In the genomic region with DNA sequence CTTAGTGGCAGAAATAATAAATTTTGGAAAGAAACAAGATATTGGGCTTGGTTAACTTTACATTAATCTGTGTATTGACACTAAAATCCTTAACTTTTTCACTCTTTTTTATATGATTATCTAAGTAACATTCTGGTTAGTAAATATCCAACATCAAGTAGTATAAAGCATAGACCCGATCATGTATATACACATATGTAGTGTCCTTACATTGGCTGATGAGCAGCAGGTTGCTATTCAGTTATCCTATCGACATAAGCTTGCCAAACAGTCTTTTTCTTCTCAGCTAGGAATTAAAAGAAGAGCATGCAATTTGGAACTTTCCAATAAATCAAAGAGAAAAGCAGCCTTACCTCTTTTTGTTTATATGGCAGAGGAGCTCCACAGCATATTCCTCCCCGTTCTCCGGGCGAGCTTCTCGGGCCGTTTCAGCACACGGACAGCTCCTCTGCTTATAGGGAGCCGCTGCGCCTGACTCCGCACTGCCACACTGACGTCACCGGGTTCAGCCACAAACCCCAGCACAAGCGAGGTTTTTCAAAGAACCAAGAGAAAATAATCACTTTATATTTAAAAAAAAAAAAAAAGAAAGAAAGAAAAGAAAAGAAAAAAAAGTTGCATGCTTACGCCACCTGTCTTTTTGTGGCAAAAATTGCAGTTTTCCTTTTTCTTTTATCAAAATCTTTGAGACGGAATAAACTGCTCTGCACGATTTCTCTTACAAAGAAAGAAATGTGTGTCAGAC, we compare ENCODE assay signal across 8 cellular contexts. TPM values are rescaled to one million over a fixed set of nuclear protein-coding genes. Genes with fewer than 3 reads are reported as not detected.
A peak's percentile ranks its signal among the peaks of the same experiment; 100 is the strongest.
DNase-seq lines count a peak whose midpoint lies in the region; ATAC-seq and TF ChIP-seq lines count a peak whose summit lies in the region.

A gene with protein sequence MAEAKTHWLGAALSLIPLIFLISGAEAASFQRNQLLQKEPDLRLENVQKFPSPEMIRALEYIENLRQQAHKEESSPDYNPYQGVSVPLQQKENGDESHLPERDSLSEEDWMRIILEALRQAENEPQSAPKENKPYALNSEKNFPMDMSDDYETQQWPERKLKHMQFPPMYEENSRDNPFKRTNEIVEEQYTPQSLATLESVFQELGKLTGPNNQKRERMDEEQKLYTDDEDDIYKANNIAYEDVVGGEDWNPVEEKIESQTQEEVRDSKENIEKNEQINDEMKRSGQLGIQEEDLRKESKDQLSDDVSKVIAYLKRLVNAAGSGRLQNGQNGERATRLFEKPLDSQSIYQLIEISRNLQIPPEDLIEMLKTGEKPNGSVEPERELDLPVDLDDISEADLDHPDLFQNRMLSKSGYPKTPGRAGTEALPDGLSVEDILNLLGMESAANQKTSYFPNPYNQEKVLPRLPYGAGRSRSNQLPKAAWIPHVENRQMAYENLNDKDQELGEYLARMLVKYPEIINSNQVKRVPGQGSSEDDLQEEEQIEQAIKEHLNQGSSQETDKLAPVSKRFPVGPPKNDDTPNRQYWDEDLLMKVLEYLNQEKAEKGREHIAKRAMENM (minus strand): TSS at position 430 of the 745 bp plus-strand sequence. CDS start 3,079 bp downstream, outside the sequence.

- H3K27ac ChIP-seq in ACC112 (ENCODE audit: low read depth, low read length), result no peak within 1 kb of the TSS
- peak within 1 kb of the TSS; percentile 64 for H3K27ac ChIP-seq in neural cell (ENCODE audit: low read length)
- no peak within 1 kb of the TSS for H3K27ac ChIP-seq in upper lobe of left lung

- H3K27me3 ChIP-seq in ACC112 (ENCODE audit: insufficient read depth, low read length) (no peaks in the 10 kb centered on the region), neural cell (ENCODE audit: insufficient read depth, low read depth, low read length) (no peaks in the 10 kb centered on the region), upper lobe of left lung (no peaks in the 10 kb centered on the region)

- DNase-seq in NCI-H2196 (lab: John Stamatoyannopoulos, UW; ENCODE audit: unreplicated experiment) (peak; percentile 73), fibroblast of peridontal ligament (ENCODE audit: extremely low read depth) (peak; percentile 96), upper lobe of left lung (peak; percentile 63 to 64)
- DNase-seq in activated CD4-positive, alpha-beta T cell treated with anti-CD3 and anti-CD28 coated beads, Interleukin-2, amount 50 U/mL, for 48 hours, result peak; percentile 29 to 40

- H3K4me3 ChIP-seq in ACC112 (ENCODE audit: low read depth, low read length) (peak within 1 kb of the TSS; percentile 27; the same call in 1 of the 2 replicates), neural cell (ENCODE audit: low read length) (peak within 1 kb of the TSS; percentile 65), upper lobe of left lung (no peak within 1 kb of the TSS)

- peak; percentile 92 for ATAC-seq in GM18502 (IDR thresholded peaks at IDR 0.05; ENCODE audit: poor library complexity, unreplicated experiment)
- peak; percentile 94 for ATAC-seq in HG02981 (IDR thresholded peaks at IDR 0.05; ENCODE audit: unreplicated experiment)
- peak; percentile 82 to 96 for ATAC-seq in upper lobe of left lung (ENCODE audit: low FRiP score in 2 of 2)

- H3K4me1 ChIP-seq in ACC112 (ENCODE audit: control insufficient read depth, insufficient read depth, low read length, unreplicated experiment), result peaks cover 28% of the 10 kb centered on the region
- H3K4me1 ChIP-seq in upper lobe of left lung, result peaks cover 0 to 5% (median 1%) of the 10 kb centered on the region in 4 donors

- H4K20me1 ChIP-seq in neural cell (ENCODE audit: insufficient read depth), result no peaks in the 10 kb centered on the region

- peak within 1 kb of the TSS; percentile 68 for H3K4me2 ChIP-seq in neural cell (ENCODE audit: low read length)

- H2AFZ ChIP-seq in ACC112 (ENCODE audit: low read length, unreplicated experiment) (no peak within 1 kb of the TSS), neural cell (ENCODE audit: low read depth, low read length) (peak within 1 kb of the TSS; percentile 24)

- no peak for TF ChIP-seq EP300 in neural cell (conservative IDR thresholded peaks at IDR 0.05; ENCODE audit: poor library complexity, severe bottlenecking)
- no peak for TF ChIP-seq EP300 in upper lobe of left lung (IDR thresholded peaks at IDR 0.05)

- peak; percentile 61 for TF ChIP-seq RAD21 in neural cell (conservative IDR thresholded peaks at IDR 0.05)

- H3K79me2 ChIP-seq in ACC112 (ENCODE audit: control insufficient read depth, insufficient read depth, low read length, unreplicated experiment), result no peaks in the 10 kb centered on the region
- H3K79me2 ChIP-seq in neural cell (replicated peaks; ENCODE audit: insufficient read depth, low read length), result no peaks in the 10 kb centered on the region

- no peak for TF ChIP-seq POLR2A in upper lobe of left lung (IDR thresholded peaks at IDR 0.05)

- TF ChIP-seq CTCF in neural cell (IDR thresholded peaks at IDR 0.05; ENCODE audit: poor library complexity, severe bottlenecking), result peak; percentile 63
- TF ChIP-seq CTCF in upper lobe of left lung (IDR thresholded peaks at IDR 0.05), result peak in 1 of 6 experiments; percentile 9

- H3K9me2 ChIP-seq in neural cell (ENCODE audit: insufficient read depth, low read length), result no peaks in the 10 kb centered on the region

- H3K36me3 ChIP-seq in ACC112 (ENCODE audit: insufficient read depth, low read length), result no peaks in the 10 kb centered on the region
- no peaks in the 10 kb centered on the region for H3K36me3 ChIP-seq in neural cell (ENCODE audit: insufficient read depth, low read length)
- no peaks in the 10 kb centered on the region for H3K36me3 ChIP-seq in upper lobe of left lung

- H3K9me3 ChIP-seq in neural cell (ENCODE audit: low read length) (no peaks in the 10 kb centered on the region), upper lobe of left lung (no peaks in the 10 kb centered on the region)

- H3F3A ChIP-seq in neural cell (ENCODE audit: insufficient read depth, low read length, poor library complexity, severe bottlenecking), result peaks cover 4% of the 10 kb centered on the region

- 10% methylated on average over 17 of the region's 17 CpGs for WGBS in upper lobe of left lung, 2 donors

- H3K9ac ChIP-seq in neural cell (ENCODE audit: low read length), result peak within 1 kb of the TSS; percentile 54

TF ChIP-seq in neural cell, 6 proteins besides CTCF, POLR2A, EP300 and RAD21:
- TF ChIP-seq SMC3 (conservative IDR thresholded peaks at IDR 0.05; ENCODE audit: poor library complexity), result peak; percentile 66
- TF ChIP-seq MXI1 (conservative IDR thresholded peaks at IDR 0.05; ENCODE audit: poor library complexity, severe bottlenecking), result no peak
- TF ChIP-seq, protein P1, sequence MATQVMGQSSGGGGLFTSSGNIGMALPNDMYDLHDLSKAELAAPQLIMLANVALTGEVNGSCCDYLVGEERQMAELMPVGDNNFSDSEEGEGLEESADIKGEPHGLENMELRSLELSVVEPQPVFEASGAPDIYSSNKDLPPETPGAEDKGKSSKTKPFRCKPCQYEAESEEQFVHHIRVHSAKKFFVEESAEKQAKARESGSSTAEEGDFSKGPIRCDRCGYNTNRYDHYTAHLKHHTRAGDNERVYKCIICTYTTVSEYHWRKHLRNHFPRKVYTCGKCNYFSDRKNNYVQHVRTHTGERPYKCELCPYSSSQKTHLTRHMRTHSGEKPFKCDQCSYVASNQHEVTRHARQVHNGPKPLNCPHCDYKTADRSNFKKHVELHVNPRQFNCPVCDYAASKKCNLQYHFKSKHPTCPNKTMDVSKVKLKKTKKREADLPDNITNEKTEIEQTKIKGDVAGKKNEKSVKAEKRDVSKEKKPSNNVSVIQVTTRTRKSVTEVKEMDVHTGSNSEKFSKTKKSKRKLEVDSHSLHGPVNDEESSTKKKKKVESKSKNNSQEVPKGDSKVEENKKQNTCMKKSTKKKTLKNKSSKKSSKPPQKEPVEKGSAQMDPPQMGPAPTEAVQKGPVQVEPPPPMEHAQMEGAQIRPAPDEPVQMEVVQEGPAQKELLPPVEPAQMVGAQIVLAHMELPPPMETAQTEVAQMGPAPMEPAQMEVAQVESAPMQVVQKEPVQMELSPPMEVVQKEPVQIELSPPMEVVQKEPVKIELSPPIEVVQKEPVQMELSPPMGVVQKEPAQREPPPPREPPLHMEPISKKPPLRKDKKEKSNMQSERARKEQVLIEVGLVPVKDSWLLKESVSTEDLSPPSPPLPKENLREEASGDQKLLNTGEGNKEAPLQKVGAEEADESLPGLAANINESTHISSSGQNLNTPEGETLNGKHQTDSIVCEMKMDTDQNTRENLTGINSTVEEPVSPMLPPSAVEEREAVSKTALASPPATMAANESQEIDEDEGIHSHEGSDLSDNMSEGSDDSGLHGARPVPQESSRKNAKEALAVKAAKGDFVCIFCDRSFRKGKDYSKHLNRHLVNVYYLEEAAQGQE (IDR thresholded peaks at IDR 0.05; ENCODE audit: borderline replicate concordance), result peak; percentile 94
- peak; percentile 57 for TF ChIP-seq POLR2AphosphoS5 (IDR thresholded peaks at IDR 0.05)
- TF ChIP-seq EZH2 (IDR thresholded peaks at IDR 0.05; ENCODE audit: borderline replicate concordance, insufficient read depth, low read length, poor library complexity, severe bottlenecking), result no peak
- TF ChIP-seq TAF1 (IDR thresholded peaks at IDR 0.05; ENCODE audit: low read depth), result no peak

RNA-seq across cellular contexts. Expression of the gene that starts here (rescaled TPM):
- 30.5 and 37.3 TPM in 2 replicates for polyA plus RNA-seq in neural cell
- 22.4 and 27.0 TPM in 2 replicates for polyA minus RNA-seq in neural cell
- under 1 TPM in 5 of 6 donors, not detected in 1; 0.15 to 0.79 (median 0.44) TPM for total RNA-seq in upper lobe of left lung

Comparison
In these comparisons a context has a peak if more than half of its experiments do, and no peak if none do; other contexts are left out.
1. Peak in DNase-seq and ATAC-seq in upper lobe of left lung; RNA of the gene not detected or under 1 TPM.
2. H3K4me3 ChIP-seq: peak in ACC112 (single experiment) and neural cell (single experiment); none in upper lobe of left lung (0 of 4).
3. DNase-seq: peak in every context shown above with its lines; median percentile 96 in fibroblast of peridontal ligament; 73 in NCI-H2196; 64 in upper lobe of left lung; 34 in activated CD4-positive, alpha-beta T cell treated with anti-CD3 and anti-CD28 coated beads, Interleukin-2, amount 50 U/mL, for 48 hours.
4. Peak in every context shown above with its lines, with median percentiles within 50 percentile points of each other: ATAC-seq.